In genomic region chr19:4976412-4977298, GRCh38 we compare ENCODE assay signal across 8 cellular contexts. TPM values are rescaled to one million over a fixed set of nuclear protein-coding genes. Genes with fewer than 3 reads are reported as not detected.
DNase-seq lines count a peak whose midpoint lies in the region; ATAC-seq and TF ChIP-seq lines count a peak whose summit lies in the region.

No MANE protein-coding gene starts in this region.

- H3K4me1 ChIP-seq in OCI-LY1 (ENCODE audit: insufficient read depth, low read length, severe bottlenecking) (peaks cover 63% of the 10 kb centered on the region), endocrine pancreas (ENCODE audit: control insufficient read depth, insufficient read depth, low read length) (no peaks in the 10 kb centered on the region), mesodermal cell (ENCODE audit: control insufficient read depth, insufficient read depth, low read length, poor library complexity, severe bottlenecking) (peaks cover 65% of the 10 kb centered on the region)

- H3K4me2 ChIP-seq in OCI-LY1 (ENCODE audit: low read length): peak overlapping the region; percentile 40

- peak; percentile 26 for TF ChIP-seq CTCF in GM06990 (IDR thresholded peaks at IDR 0.05; ENCODE audit: insufficient read depth, low read length, poor library complexity, severe bottlenecking)
- TF ChIP-seq CTCF in OCI-LY1 (IDR thresholded peaks at IDR 0.05; ENCODE audit: low read length): peak; percentile 68
- TF ChIP-seq CTCF in GM13976 (IDR thresholded peaks at IDR 0.05; ENCODE audit: borderline replicate concordance, control extremely low read depth, extremely low read depth, insufficient read depth, missing control alignments): no peak

- 89 to 93% methylated on average over 32 to 33 of the region's 33 CpGs for WGBS in mesodermal cell (ENCODE audit: insufficient coverage in 2 of 2), 2 experiments

- H3K9ac ChIP-seq in OCI-LY1 (ENCODE audit: low read length) (peak overlapping the region; percentile 18; the same call in 1 of the 2 replicates), endocrine pancreas (ENCODE audit: control insufficient read depth, insufficient read depth, low read length) (peak overlapping the region; percentile 5)

- no peaks in the 10 kb centered on the region for H3F3A ChIP-seq in OCI-LY1 (ENCODE audit: insufficient read depth, low read length)

- no peaks in the 10 kb centered on the region for H4K20me1 ChIP-seq in OCI-LY1 (ENCODE audit: insufficient read depth, low read length)

- H3K9me3 ChIP-seq in OCI-LY1 (ENCODE audit: low read length) (no peaks in the 10 kb centered on the region), endocrine pancreas (ENCODE audit: control insufficient read depth, low read length) (no peaks in the 10 kb centered on the region), mesodermal cell (ENCODE audit: control insufficient read depth, low read length) (no peaks in the 10 kb centered on the region)

- H3K36me3 ChIP-seq in GM06990 (ENCODE audit: control insufficient read depth, insufficient read depth, low read length) (peaks cover 5% of the 10 kb centered on the region), OCI-LY1 (ENCODE audit: insufficient read depth, low read length) (peaks cover 6% of the 10 kb centered on the region; the same call in 1 of the 2 replicates), endocrine pancreas (ENCODE audit: control insufficient read depth, insufficient read depth, low read length) (no peaks in the 10 kb centered on the region), mesodermal cell (ENCODE audit: control insufficient read depth, insufficient read depth, low read length) (peaks cover 21% of the 10 kb centered on the region)

- ATAC-seq in HG03521 (IDR thresholded peaks at IDR 0.05; ENCODE audit: unreplicated experiment): no peak

- in situ Hi-C loops in GM13976 (cut with MboI; ENCODE audit: low sequenced_read_pairs, unreplicated experiment): no loop called here

- H2AFZ ChIP-seq in OCI-LY1 (ENCODE audit: low read length): no peak overlapping the region

- no peaks in the 10 kb centered on the region for H3K79me2 ChIP-seq in OCI-LY1 (ENCODE audit: insufficient read depth, low read length)

- H3K27me3 ChIP-seq in GM06990 (replicated peaks; ENCODE audit: control insufficient read depth, insufficient read depth, low read length) (no peaks in the 10 kb centered on the region), OCI-LY1 (ENCODE audit: insufficient read depth, low read length) (no peaks in the 10 kb centered on the region), endocrine pancreas (ENCODE audit: control insufficient read depth, insufficient read depth, low read length) (no peaks in the 10 kb centered on the region)

- H3K27ac ChIP-seq in OCI-LY1 (ENCODE audit: low read depth, low read length, poor library complexity, severe bottlenecking): peak overlapping the region; percentile 59
- H3K27ac ChIP-seq in mesodermal cell (ENCODE audit: low read depth, low read length, severe bottlenecking): peak overlapping the region; percentile 72

- H3K4me3 ChIP-seq in GM06990 (replicated peaks; ENCODE audit: low read depth, low read length): no peak overlapping the region
- H3K4me3 ChIP-seq in OCI-LY1 (ENCODE audit: low read depth, low read length, poor library complexity, severe bottlenecking): peak overlapping the region; percentile 3
- no peak overlapping the region for H3K4me3 ChIP-seq in endocrine pancreas (ENCODE audit: control insufficient read depth, insufficient read depth, low read length)
- no peak overlapping the region for H3K4me3 ChIP-seq in mesodermal cell (ENCODE audit: extremely low read depth, insufficient read depth, low read length, poor library complexity, severe bottlenecking)

- DNase-seq in GM06990 (ENCODE audit: extremely low read depth, insufficient read length) (no peak), ureter (ENCODE audit: low spot score) (peak; percentile 80), GM13976 (ENCODE audit: low spot score) (no peak), NCI-H146 treated with DMSO at 0.1 percent for 48 hours (lab: John Stamatoyannopoulos, UW; ENCODE audit: unreplicated experiment) (no peak)

- no peaks in the 10 kb centered on the region for H3K9me2 ChIP-seq in OCI-LY1 (ENCODE audit: low read depth, low read length)

RNA-seq across cellular contexts. Expression of gene KDM4B, which starts 7.7 kb away (rescaled TPM):
- 32.4 TPM for polyA plus RNA-seq in mesodermal cell (2013, experiment 1 of 2)
- polyA plus RNA-seq in mesodermal cell (2013, experiment 2 of 2): 31.6 TPM
- total RNA-seq in ureter: 58.3 TPM
